In the genomic region with DNA sequence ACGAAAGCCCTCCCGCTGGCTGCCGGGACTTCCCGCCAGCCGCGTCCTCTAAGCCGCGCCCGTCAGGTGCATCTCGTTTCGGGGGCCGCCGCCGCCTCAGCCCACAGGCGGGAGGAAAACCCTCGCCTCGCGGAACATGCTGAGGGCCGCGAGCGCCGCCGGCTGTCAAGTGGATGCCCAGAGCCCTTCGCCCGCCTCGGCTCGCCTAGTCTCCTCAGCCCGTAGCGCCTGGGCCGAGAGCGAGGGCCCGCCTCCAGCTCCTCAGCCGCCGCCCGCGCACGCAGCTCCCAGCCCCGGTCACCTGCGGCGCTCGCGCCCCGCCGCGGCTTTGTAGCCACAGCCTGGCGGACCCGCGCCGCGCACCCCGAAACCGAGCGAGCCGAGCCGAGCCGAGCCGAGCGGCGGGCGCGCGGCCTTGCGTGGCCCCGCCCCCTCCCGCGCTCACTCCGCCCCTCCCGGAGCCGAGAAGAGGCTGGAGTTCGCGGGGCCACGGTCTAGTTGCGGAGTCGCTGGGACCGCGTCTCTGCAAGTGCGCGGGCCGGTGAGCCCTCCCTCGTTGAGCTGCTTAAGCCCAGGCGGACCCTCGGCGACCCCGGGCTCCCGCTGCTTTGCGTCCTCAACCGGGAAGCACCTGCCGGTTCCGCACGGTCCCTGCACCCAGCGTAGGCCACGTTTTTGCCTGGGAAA, we compare ENCODE assay signal across 1 cellular context.
TF ChIP-seq lines count a peak whose summit lies in the region.

A gene (minus strand): TSS at position 382 of the 687 bp plus-strand sequence. CDS start 450 bp downstream, outside the sequence.

TF ChIP-seq in K562, 482 proteins besides CTCF, POLR2A, EP300 and RAD21 (continued from another document):
- TF ChIP-seq, protein P1, sequence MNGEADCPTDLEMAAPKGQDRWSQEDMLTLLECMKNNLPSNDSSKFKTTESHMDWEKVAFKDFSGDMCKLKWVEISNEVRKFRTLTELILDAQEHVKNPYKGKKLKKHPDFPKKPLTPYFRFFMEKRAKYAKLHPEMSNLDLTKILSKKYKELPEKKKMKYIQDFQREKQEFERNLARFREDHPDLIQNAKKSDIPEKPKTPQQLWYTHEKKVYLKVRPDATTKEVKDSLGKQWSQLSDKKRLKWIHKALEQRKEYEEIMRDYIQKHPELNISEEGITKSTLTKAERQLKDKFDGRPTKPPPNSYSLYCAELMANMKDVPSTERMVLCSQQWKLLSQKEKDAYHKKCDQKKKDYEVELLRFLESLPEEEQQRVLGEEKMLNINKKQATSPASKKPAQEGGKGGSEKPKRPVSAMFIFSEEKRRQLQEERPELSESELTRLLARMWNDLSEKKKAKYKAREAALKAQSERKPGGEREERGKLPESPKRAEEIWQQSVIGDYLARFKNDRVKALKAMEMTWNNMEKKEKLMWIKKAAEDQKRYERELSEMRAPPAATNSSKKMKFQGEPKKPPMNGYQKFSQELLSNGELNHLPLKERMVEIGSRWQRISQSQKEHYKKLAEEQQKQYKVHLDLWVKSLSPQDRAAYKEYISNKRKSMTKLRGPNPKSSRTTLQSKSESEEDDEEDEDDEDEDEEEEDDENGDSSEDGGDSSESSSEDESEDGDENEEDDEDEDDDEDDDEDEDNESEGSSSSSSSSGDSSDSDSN (IDR thresholded peaks at IDR 0.05; ENCODE audit: borderline replicate concordance in 1 of 2, low read depth in 2 of 2, low read length in 2 of 2), result peak; percentile 85 to 88; a peak in 3 of 4 replicates
- TF ChIP-seq RFX1 (IDR thresholded peaks at IDR 0.05) (no peak), POLR2AphosphoS2 (IDR thresholded peaks at IDR 0.05; ENCODE audit: low read length) (no peak), TARDBP (IDR thresholded peaks at IDR 0.05) (no peak), CTBP1 (IDR thresholded peaks at IDR 0.05; ENCODE audit: borderline replicate concordance) (peak; percentile 90; the same call in 1 of the 2 replicates), ZNF175 (CRISPR knock-in tag; IDR thresholded peaks at IDR 0.05; ENCODE audit: low read depth) (no peak), ZNF778 (CRISPR knock-in tag; IDR thresholded peaks at IDR 0.05) (no peak), TAF9B (IDR thresholded peaks at IDR 0.05; ENCODE audit: partially characterized antibody) (no peak), ETS2 (tag; IDR thresholded peaks at IDR 0.05; ENCODE audit: borderline replicate concordance, poor library complexity, severe bottlenecking) (no peak), ZFX (CRISPR knock-in tag; IDR thresholded peaks at IDR 0.05) (peak; percentile 76), ZSCAN32 (CRISPR knock-in tag; IDR thresholded peaks at IDR 0.05) (no peak), KAT8 (IDR thresholded peaks at IDR 0.05; ENCODE audit: low read depth) (no peak), MEF2A (IDR thresholded peaks at IDR 0.05; ENCODE audit: control insufficient read depth, low read depth, low read length) (no peak), NRF1 (conservative IDR thresholded peaks at IDR 0.05 in 1 of 2, IDR thresholded peaks at IDR 0.05 in 1 of 2) (peak; percentile 72 to 79), ZKSCAN1 (IDR thresholded peaks at IDR 0.05; ENCODE audit: low read depth, low read length) (no peak), RBM22 (IDR thresholded peaks at IDR 0.05; ENCODE audit: low read depth, low read length, poor library complexity, severe bottlenecking) (no peak), ZBTB7A (IDR thresholded peaks at IDR 0.05; ENCODE audit: borderline replicate concordance, control insufficient read depth, low read depth, low read length) (peak; percentile 37; the same call in 1 of the 2 replicates), MAZ (CRISPR knock-in tag; conservative IDR thresholded peaks at IDR 0.05 in 1 of 2, IDR thresholded peaks at IDR 0.05 in 1 of 2) (peak in 1 of 2 experiments; percentile 52; a peak in 2 of 4 replicates), CBX5 (IDR thresholded peaks at IDR 0.05; ENCODE audit: borderline replicate concordance, low read depth) (no peak), CBX3 (IDR thresholded peaks at IDR 0.05; ENCODE audit: borderline replicate concordance in 1 of 2, low read length in 2 of 2) (no peak), ZSCAN29 (IDR thresholded peaks at IDR 0.05) (no peak), COPS2 (conservative IDR thresholded peaks at IDR 0.05) (no peak), ZNF77 (CRISPR knock-in tag; IDR thresholded peaks at IDR 0.05) (no peak), SMC3 (conservative IDR thresholded peaks at IDR 0.05; ENCODE audit: insufficient read depth, low read depth, low read length) (no peak), PTBP1 (IDR thresholded peaks at IDR 0.05; ENCODE audit: low read depth, low read length) (no peak), ZNF707 (CRISPR knock-in tag; conservative IDR thresholded peaks at IDR 0.05) (no peak), BDP1 (IDR thresholded peaks at IDR 0.05; ENCODE audit: insufficient read depth, insufficient read length) (no peak), ZNF444 (CRISPR knock-in tag; IDR thresholded peaks at IDR 0.05) (no peak), SNIP1 (IDR thresholded peaks at IDR 0.05; ENCODE audit: low read depth) (0 out of 2 replicates have a peak, but pooled peaks have one; percentile 14), ZBTB1 (CRISPR knock-in tag; IDR thresholded peaks at IDR 0.05; ENCODE audit: borderline replicate concordance, low read depth) (0 out of 2 replicates have a peak, but pooled peaks have one; percentile 55), CCAR2 (IDR thresholded peaks at IDR 0.05; ENCODE audit: low read depth, low read length) (no peak), KDM5B (IDR thresholded peaks at IDR 0.05; ENCODE audit: insufficient replicate concordance, low read depth, low read length) (peak; percentile 53), MYNN (IDR thresholded peaks at IDR 0.05) (no peak), MYNN (CRISPR knock-in tag; IDR thresholded peaks at IDR 0.05) (no peak)
- TF ChIP-seq, protein P2, sequence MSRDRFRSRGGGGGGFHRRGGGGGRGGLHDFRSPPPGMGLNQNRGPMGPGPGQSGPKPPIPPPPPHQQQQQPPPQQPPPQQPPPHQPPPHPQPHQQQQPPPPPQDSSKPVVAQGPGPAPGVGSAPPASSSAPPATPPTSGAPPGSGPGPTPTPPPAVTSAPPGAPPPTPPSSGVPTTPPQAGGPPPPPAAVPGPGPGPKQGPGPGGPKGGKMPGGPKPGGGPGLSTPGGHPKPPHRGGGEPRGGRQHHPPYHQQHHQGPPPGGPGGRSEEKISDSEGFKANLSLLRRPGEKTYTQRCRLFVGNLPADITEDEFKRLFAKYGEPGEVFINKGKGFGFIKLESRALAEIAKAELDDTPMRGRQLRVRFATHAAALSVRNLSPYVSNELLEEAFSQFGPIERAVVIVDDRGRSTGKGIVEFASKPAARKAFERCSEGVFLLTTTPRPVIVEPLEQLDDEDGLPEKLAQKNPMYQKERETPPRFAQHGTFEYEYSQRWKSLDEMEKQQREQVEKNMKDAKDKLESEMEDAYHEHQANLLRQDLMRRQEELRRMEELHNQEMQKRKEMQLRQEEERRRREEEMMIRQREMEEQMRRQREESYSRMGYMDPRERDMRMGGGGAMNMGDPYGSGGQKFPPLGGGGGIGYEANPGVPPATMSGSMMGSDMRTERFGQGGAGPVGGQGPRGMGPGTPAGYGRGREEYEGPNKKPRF (IDR thresholded peaks at IDR 0.05; ENCODE audit: low read depth, low read length), result no peak
- TF ChIP-seq, protein P3, sequence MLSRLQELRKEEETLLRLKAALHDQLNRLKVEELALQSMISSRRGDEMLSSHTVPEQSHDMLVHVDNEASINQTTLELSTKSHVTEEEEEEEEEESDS (CRISPR knock-in tag; IDR thresholded peaks at IDR 0.05), result no peak
- TF ChIP-seq, protein P4, sequence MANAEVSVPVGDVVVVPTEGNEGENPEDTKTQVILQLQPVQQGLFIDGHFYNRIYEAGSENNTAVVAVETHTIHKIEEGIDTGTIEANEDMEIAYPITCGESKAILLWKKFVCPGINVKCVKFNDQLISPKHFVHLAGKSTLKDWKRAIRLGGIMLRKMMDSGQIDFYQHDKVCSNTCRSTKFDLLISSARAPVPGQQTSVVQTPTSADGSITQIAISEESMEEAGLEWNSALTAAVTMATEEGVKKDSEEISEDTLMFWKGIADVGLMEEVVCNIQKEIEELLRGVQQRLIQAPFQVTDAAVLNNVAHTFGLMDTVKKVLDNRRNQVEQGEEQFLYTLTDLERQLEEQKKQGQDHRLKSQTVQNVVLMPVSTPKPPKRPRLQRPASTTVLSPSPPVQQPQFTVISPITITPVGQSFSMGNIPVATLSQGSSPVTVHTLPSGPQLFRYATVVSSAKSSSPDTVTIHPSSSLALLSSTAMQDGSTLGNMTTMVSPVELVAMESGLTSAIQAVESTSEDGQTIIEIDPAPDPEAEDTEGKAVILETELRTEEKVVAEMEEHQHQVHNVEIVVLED (CRISPR knock-in tag; IDR thresholded peaks at IDR 0.05), result peak; percentile 36; the same call in 1 of the 2 replicates
- TF ChIP-seq, protein P5, sequence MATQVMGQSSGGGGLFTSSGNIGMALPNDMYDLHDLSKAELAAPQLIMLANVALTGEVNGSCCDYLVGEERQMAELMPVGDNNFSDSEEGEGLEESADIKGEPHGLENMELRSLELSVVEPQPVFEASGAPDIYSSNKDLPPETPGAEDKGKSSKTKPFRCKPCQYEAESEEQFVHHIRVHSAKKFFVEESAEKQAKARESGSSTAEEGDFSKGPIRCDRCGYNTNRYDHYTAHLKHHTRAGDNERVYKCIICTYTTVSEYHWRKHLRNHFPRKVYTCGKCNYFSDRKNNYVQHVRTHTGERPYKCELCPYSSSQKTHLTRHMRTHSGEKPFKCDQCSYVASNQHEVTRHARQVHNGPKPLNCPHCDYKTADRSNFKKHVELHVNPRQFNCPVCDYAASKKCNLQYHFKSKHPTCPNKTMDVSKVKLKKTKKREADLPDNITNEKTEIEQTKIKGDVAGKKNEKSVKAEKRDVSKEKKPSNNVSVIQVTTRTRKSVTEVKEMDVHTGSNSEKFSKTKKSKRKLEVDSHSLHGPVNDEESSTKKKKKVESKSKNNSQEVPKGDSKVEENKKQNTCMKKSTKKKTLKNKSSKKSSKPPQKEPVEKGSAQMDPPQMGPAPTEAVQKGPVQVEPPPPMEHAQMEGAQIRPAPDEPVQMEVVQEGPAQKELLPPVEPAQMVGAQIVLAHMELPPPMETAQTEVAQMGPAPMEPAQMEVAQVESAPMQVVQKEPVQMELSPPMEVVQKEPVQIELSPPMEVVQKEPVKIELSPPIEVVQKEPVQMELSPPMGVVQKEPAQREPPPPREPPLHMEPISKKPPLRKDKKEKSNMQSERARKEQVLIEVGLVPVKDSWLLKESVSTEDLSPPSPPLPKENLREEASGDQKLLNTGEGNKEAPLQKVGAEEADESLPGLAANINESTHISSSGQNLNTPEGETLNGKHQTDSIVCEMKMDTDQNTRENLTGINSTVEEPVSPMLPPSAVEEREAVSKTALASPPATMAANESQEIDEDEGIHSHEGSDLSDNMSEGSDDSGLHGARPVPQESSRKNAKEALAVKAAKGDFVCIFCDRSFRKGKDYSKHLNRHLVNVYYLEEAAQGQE (CRISPR knock-in tag; IDR thresholded peaks at IDR 0.05; ENCODE audit: low read depth), result no peak
- TF ChIP-seq, protein P6, sequence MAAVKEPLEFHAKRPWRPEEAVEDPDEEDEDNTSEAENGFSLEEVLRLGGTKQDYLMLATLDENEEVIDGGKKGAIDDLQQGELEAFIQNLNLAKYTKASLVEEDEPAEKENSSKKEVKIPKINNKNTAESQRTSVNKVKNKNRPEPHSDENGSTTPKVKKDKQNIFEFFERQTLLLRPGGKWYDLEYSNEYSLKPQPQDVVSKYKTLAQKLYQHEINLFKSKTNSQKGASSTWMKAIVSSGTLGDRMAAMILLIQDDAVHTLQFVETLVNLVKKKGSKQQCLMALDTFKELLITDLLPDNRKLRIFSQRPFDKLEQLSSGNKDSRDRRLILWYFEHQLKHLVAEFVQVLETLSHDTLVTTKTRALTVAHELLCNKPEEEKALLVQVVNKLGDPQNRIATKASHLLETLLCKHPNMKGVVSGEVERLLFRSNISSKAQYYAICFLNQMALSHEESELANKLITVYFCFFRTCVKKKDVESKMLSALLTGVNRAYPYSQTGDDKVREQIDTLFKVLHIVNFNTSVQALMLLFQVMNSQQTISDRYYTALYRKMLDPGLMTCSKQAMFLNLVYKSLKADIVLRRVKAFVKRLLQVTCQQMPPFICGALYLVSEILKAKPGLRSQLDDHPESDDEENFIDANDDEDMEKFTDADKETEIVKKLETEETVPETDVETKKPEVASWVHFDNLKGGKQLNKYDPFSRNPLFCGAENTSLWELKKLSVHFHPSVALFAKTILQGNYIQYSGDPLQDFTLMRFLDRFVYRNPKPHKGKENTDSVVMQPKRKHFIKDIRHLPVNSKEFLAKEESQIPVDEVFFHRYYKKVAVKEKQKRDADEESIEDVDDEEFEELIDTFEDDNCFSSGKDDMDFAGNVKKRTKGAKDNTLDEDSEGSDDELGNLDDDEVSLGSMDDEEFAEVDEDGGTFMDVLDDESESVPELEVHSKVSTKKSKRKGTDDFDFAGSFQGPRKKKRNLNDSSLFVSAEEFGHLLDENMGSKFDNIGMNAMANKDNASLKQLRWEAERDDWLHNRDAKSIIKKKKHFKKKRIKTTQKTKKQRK (IDR thresholded peaks at IDR 0.05; ENCODE audit: borderline replicate concordance, low read depth, low read length), result no peak
TF ChIP-seq in K562: peak in this region for 35.
